Comparison of ENCODE assay signal across 21 cellular contexts in genomic region chr19:17519967-17520366, GRCh38. TPM values are rescaled to one million over a fixed set of nuclear protein-coding genes. Genes with fewer than 3 reads are reported as not detected.
"Had no signal": no experiment of that assay in that cellular context is flagged by ENCODE, and none has a peak within 500 bp of the region (broad histone marks: within the 10 kb centered on the region; RNA-seq: fewer than 3 reads in every experiment).

No MANE protein-coding gene starts in this region.

- H3K36me3 ChIP-seq: cardiac muscle cell had no signal

- H3K4me1 ChIP-seq: pancreas had no signal

- H3K9me3 ChIP-seq: pancreas, testis had no signal

- H3K27ac ChIP-seq: cardiac muscle cell, gastroesophageal sphincter, pancreas, stomach, testis, upper lobe of left lung had no signal

- H3K27me3 ChIP-seq: cardiac muscle cell, pancreas, testis, upper lobe of left lung had no signal

- H3K27ac Mint-ChIP-seq: activated CD4-positive, alpha-beta T cell treated with anti-CD3 and anti-CD28 coated beads, Interleukin-2, amount 10 ng/mL, durations not matched to agents 7 days and 5 days; activated naive CD8-positive, alpha-beta T cell treated with anti-CD3 and anti-CD28 coated beads for 36 hours; activated T-helper 1 cell treated with anti-CD3 and anti-CD28 coated beads, Interleukin-12 subunit alpha, Interleukin-12 subunit beta, Interleukin-2, Interleukin-4 antibody, amounts not matched to agents 30 ng/mL and 10 ng/mL and 1 ng/mL, durations not matched to agents 14 hours and 24 hours and 36 hours; endodermal cell had no signal

- DNase-seq: activated CD4-positive, alpha-beta T cell treated with anti-CD3 and anti-CD28 coated beads, Interleukin-2, amount 10 ng/mL, durations not matched to agents 7 days and 5 days; activated CD8-positive, alpha-beta memory T cell treated with anti-CD3 and anti-CD28 coated beads, Interleukin-2, amount 50 U/mL, for 48 hours; activated naive CD8-positive, alpha-beta T cell treated with anti-CD3 and anti-CD28 coated beads for 36 hours; anterior cingulate cortex; endodermal cell; hippocampal formation; midbrain; pancreas; stomach; testis; upper lobe of left lung had no signal

- H3K4me3 Mint-ChIP-seq: activated CD4-positive, alpha-beta T cell treated with anti-CD3 and anti-CD28 coated beads, Interleukin-2, amount 10 ng/mL, durations not matched to agents 7 days and 5 days; activated naive CD8-positive, alpha-beta T cell treated with anti-CD3 and anti-CD28 coated beads for 36 hours; activated T-helper 1 cell treated with anti-CD3 and anti-CD28 coated beads, Interleukin-12 subunit alpha, Interleukin-12 subunit beta, Interleukin-2, Interleukin-4 antibody, amounts not matched to agents 30 ng/mL and 10 ng/mL and 1 ng/mL, durations not matched to agents 14 hours and 24 hours and 36 hours; endodermal cell had no signal

- H3K27me3 Mint-ChIP-seq: activated CD4-positive, alpha-beta T cell treated with anti-CD3 and anti-CD28 coated beads, Interleukin-2, amount 10 ng/mL, durations not matched to agents 7 days and 5 days; activated naive CD8-positive, alpha-beta T cell treated with anti-CD3 and anti-CD28 coated beads for 36 hours had no signal

- H3K4me3 ChIP-seq: cardiac muscle cell, gastroesophageal sphincter, pancreas, stomach, testis, upper lobe of left lung had no signal

- H3K4me1 Mint-ChIP-seq: endodermal cell had no signal

- ATAC-seq: gastroesophageal sphincter, left lobe of liver, pancreas, sciatic nerve had no signal

RNA-seq across cellular contexts. Expression of gene NXNL1, which starts 59.2 kb away (rescaled TPM):
- total RNA-seq: activated CD4-positive, alpha-beta T cell treated with anti-CD3 and anti-CD28 coated beads, Interleukin-2, amount 10 ng/mL, durations not matched to agents 7 days and 5 days; activated naive CD8-positive, alpha-beta T cell treated with anti-CD3 and anti-CD28 coated beads for 36 hours; activated T-helper 1 cell treated with anti-CD3 and anti-CD28 coated beads, Interleukin-12 subunit alpha, Interleukin-12 subunit beta, Interleukin-2, Interleukin-4 antibody, amounts not matched to agents 30 ng/mL and 10 ng/mL and 1 ng/mL, durations not matched to agents 14 hours and 24 hours and 36 hours; cardiac muscle cell; dermis microvascular lymphatic vessel endothelial cell; endodermal cell; epithelial cell of proximal tubule; gastroesophageal sphincter; left lobe of liver; lung microvascular endothelial cell; pancreas; sciatic nerve; T-helper 2 cell treated with Interferon-gamma antibody and Interleukin-4, amounts not matched to agents 100 ng/mL and 5 ng/mL, for 36 hours; upper lobe of left lung had no signal
- polyA plus RNA-seq: keratinocyte, stomach had no signal
